In genomic region chr19:3855321-3855720, GRCh38 we compare ENCODE assay signal across 1 cellular context.
A peak's percentile ranks its signal among the peaks of the same experiment; 100 is the strongest.
TF ChIP-seq lines count a peak whose summit lies in the region.

No MANE protein-coding gene starts in this region.

TF ChIP-seq in K562, 482 proteins besides CTCF, POLR2A, EP300 and RAD21 (continued from another document):
- TF ChIP-seq ZMIZ1 (IDR thresholded peaks at IDR 0.05; ENCODE audit: low read depth in 2 of 2, low read length in 2 of 2): no peak
- no peak for TF ChIP-seq POLR2AphosphoS5 (IDR thresholded peaks at IDR 0.05; ENCODE audit: control insufficient read depth, insufficient read depth, low read depth, low read length)
- 0 out of 4 replicates have a peak, but pooled peaks of 1 of the 2 experiments have one; percentile 37 for TF ChIP-seq ZNF318 (IDR thresholded peaks at IDR 0.05; ENCODE audit: borderline replicate concordance in 1 of 2, low read depth in 1 of 2)
- 0 out of 2 replicates have a peak, but pooled peaks have one; percentile 29 for TF ChIP-seq GABPA (tag; conservative IDR thresholded peaks at IDR 0.05; ENCODE audit: low read depth)
- no peak for TF ChIP-seq ZNF445 (CRISPR knock-in tag; IDR thresholded peaks at IDR 0.05; ENCODE audit: low read depth)
